Comparison of ENCODE assay signal across 6 cellular contexts in genomic region chr11:65523323-65523968, GRCh38. TPM values are rescaled to one million over a fixed set of nuclear protein-coding genes. Genes with fewer than 3 reads are reported as not detected.
DNase-seq lines count a peak whose midpoint lies in the region; ATAC-seq, FAIRE-seq and TF ChIP-seq lines count a peak whose summit lies in the region.
"Not testable (repeated sequence)": the region's sequence is repeated elsewhere in the genome, so short reads cannot be mapped to it uniquely, and the experiment has no call there.

No MANE protein-coding gene starts in this region.

- not testable (repeated sequence) for H4K20me1 ChIP-seq in OCI-LY1 (ENCODE audit: insufficient read depth, low read length)

- H3F3A ChIP-seq in OCI-LY1 (ENCODE audit: insufficient read depth, low read length): not testable (repeated sequence)

- FAIRE-seq in A549 (lab: Jason Lieb, UNC): not testable (repeated sequence)

- H3K4me3 Mint-ChIP-seq in activated T-cell treated with anti-CD3 and anti-CD28 coated beads, Interleukin-2, amount 50 U/mL, for 72 hours: peak overlapping the region; percentile 84 to 87
- peak overlapping the region; percentile 77 for H3K4me3 Mint-ChIP-seq in memory B cell

- TF ChIP-seq EP300 in A549 (IDR thresholded peaks at IDR 0.05): not testable (repeated sequence)

- H3K9me3 Mint-ChIP-seq in activated T-cell treated with anti-CD3 and anti-CD28 coated beads, Interleukin-2, amount 50 U/mL, for 72 hours; memory B cell: not testable (repeated sequence)

- H3K27me3 ChIP-seq in OCI-LY1 (ENCODE audit: insufficient read depth, low read length); duodenal mucosa (ENCODE audit: control insufficient read depth in 1 of 2, insufficient read depth in 2 of 2, low read length in 2 of 2): not testable (repeated sequence)

- H2AFZ ChIP-seq in OCI-LY1 (ENCODE audit: low read length): not testable (repeated sequence)

- CTCF ChIA-PET in A549 (lab: Yijun Ruan, JAX): interaction anchor here (2.5 to 5.0 kb wide), 2 partner anchors 18 to 48 kb away, joined by 8 to 33 read pairs; partner anchors contain the start of gene FAM89B

- not testable (repeated sequence) for H3K9me3 ChIP-seq in A549; OCI-LY1 (ENCODE audit: low read length); duodenal mucosa (ENCODE audit: control insufficient read depth in 1 of 2, low read length in 2 of 2)

- not testable (repeated sequence) for DNase-seq in A549 (ENCODE audit: low read depth in 1 of 2, low spot score in 1 of 2); activated T-cell treated with anti-CD3 and anti-CD28 coated beads, Interleukin-2, amount 50 U/mL, for 72 hours; memory B cell (ENCODE audit: low spot score in 2 of 2)
- DNase-seq in sciatic nerve (ENCODE audit: low spot score): peak; percentile 58

- H3K79me2 ChIP-seq in OCI-LY1 (ENCODE audit: insufficient read depth, low read length): not testable (repeated sequence)

- not testable (repeated sequence) for ATAC-seq in A549
- peak in 1 of 2 donors; percentile 3 for ATAC-seq in activated T-cell treated with anti-CD3 and anti-CD28 coated beads, Interleukin-2, amount 50 U/mL, for 72 hours (replicated peaks in 1 of 2)
- ATAC-seq in memory B cell (ENCODE audit: low read depth): peak; percentile 0
- ATAC-seq in sciatic nerve: peak; percentile 1

- TF ChIP-seq CTCF in A549 (IDR thresholded peaks at IDR 0.05); OCI-LY1 (IDR thresholded peaks at IDR 0.05; ENCODE audit: low read length): not testable (repeated sequence)

- POLR2A ChIA-PET in A549 (lab: Yijun Ruan, JAX): not testable (repeated sequence)

- intact Hi-C loops in sciatic nerve (cut with DNase I): not testable (repeated sequence)

- WGBS in A549 (ENCODE audit: missing lambda C conversion rate): 93% methylated on average over 13 of the region's 13 CpGs

- H3K9me2 ChIP-seq in OCI-LY1 (ENCODE audit: low read depth, low read length): not testable (repeated sequence)

- not testable (repeated sequence) for TF ChIP-seq RAD21 in A549 (conservative IDR thresholded peaks at IDR 0.05 in 1 of 2, IDR thresholded peaks at IDR 0.05 in 1 of 2)

- H3K4me1 ChIP-seq in A549 (peaks cover 18% of the 10 kb centered on the region), OCI-LY1 (ENCODE audit: insufficient read depth, low read length, severe bottlenecking) (peaks cover 28% of the 10 kb centered on the region), duodenal mucosa (ENCODE audit: control insufficient read depth in 1 of 2, insufficient read depth in 2 of 2, low read length in 2 of 2) (peaks cover 20 to 25% of the 10 kb centered on the region in 2 donors)

- peaks cover 52% of the 10 kb centered on the region for H3K4me1 Mint-ChIP-seq in activated T-cell treated with anti-CD3 and anti-CD28 coated beads, Interleukin-2, amount 50 U/mL, for 72 hours (ENCODE audit: low read depth)
- peaks cover 30% of the 10 kb centered on the region for H3K4me1 Mint-ChIP-seq in memory B cell

- not testable (repeated sequence) for H3K9ac ChIP-seq in OCI-LY1 (ENCODE audit: low read length)
- H3K9ac ChIP-seq in duodenal mucosa (ENCODE audit: low read depth in 1 of 2, low read length in 2 of 2): peak overlapping the region in 1 of 2 donors; percentile 50

- H3K36me3 ChIP-seq in OCI-LY1 (ENCODE audit: insufficient read depth, low read length): not testable (repeated sequence)
- peaks cover 0 to 14% of the 10 kb centered on the region in 2 donors for H3K36me3 ChIP-seq in duodenal mucosa (ENCODE audit: control insufficient read depth in 1 of 2, insufficient read depth in 2 of 2, low read length in 2 of 2)

- not testable (repeated sequence) for H3K27me3 Mint-ChIP-seq in activated T-cell treated with anti-CD3 and anti-CD28 coated beads, Interleukin-2, amount 50 U/mL, for 72 hours (ENCODE audit: low read depth); memory B cell

- H3K36me3 Mint-ChIP-seq in activated T-cell treated with anti-CD3 and anti-CD28 coated beads, Interleukin-2, amount 50 U/mL, for 72 hours (ENCODE audit: insufficient read depth in 2 of 2); memory B cell: not testable (repeated sequence)

- H3K27ac Mint-ChIP-seq in activated T-cell treated with anti-CD3 and anti-CD28 coated beads, Interleukin-2, amount 50 U/mL, for 72 hours: peak overlapping the region; percentile 82
- peak overlapping the region; percentile 78 for H3K27ac Mint-ChIP-seq in memory B cell

- TF ChIP-seq POLR2A in A549 (IDR thresholded peaks at IDR 0.05; ENCODE audit: low read length): not testable (repeated sequence)

- not testable (repeated sequence) for H3K27ac ChIP-seq in A549; OCI-LY1 (ENCODE audit: low read depth, low read length, poor library complexity, severe bottlenecking); duodenal mucosa (ENCODE audit: low read depth, low read length)

- not testable (repeated sequence) for H3K4me3 ChIP-seq in A549; OCI-LY1 (ENCODE audit: low read depth, low read length, poor library complexity, severe bottlenecking)
- H3K4me3 ChIP-seq in duodenal mucosa (ENCODE audit: low read depth in 1 of 2, low read length in 2 of 2): peak overlapping the region; percentile 10 to 15

- H3K4me2 ChIP-seq in A549 (peak overlapping the region; percentile 33; the same call in 1 of the 3 replicates), OCI-LY1 (ENCODE audit: low read length) (peak overlapping the region; percentile 5; the same call in 1 of the 2 replicates)

RNA-seq across cellular contexts. Expression of gene SCYL1, which starts 1.4 kb away (rescaled TPM):
- polyA plus RNA-seq in A549 (2011; rRNA removed) (30.8 and 33.6 TPM in 2 replicates), A549 (2017; fragmentation: RNase III; extraction: RNeasy Plus Mini Kit Qiagen cat#74134 plus additional on column Dnase treatment) (41.8 to 46.8 TPM (median 45.9 TPM) in 3 replicates)
- polyA plus RNA-seq in A549 (2012; cell fraction: cytosol; rRNA removed): 88.0 and 105 TPM in 2 replicates
- 125 and 152 TPM in 2 replicates for polyA plus RNA-seq in A549 (2012; cell fraction: nucleus; rRNA removed)
- polyA minus RNA-seq in A549 (2011; rRNA and poly(A)+ RNA removed): 39.1 and 43.6 TPM in 2 replicates
- 10 to 100 TPM; 77.9 to 83.4 TPM for total RNA-seq in activated T-cell treated with anti-CD3 and anti-CD28 coated beads, Interleukin-2, amount 50 U/mL, for 72 hours
- total RNA-seq in sciatic nerve: 64.0 TPM

RNA-seq across cellular contexts. Expression of gene MALAT1, which starts 24.6 kb away (rescaled TPM):
- 1,041 and 1,340 TPM in 2 replicates for polyA plus RNA-seq in A549 (2011; rRNA removed)
- polyA plus RNA-seq in A549 (2012; cell fraction: cytosol; rRNA removed): 24.8 and 29.0 TPM in 2 replicates
- 215 and 608 TPM in 2 replicates for polyA plus RNA-seq in A549 (2012; cell fraction: nucleus; rRNA removed)
- 167 to 203 TPM (median 188 TPM) in 3 replicates for polyA plus RNA-seq in A549 (2017; fragmentation: RNase III; extraction: RNeasy Plus Mini Kit Qiagen cat#74134 plus additional on column Dnase treatment)
- polyA minus RNA-seq in A549 (2011; rRNA and poly(A)+ RNA removed): 10,326 and 11,734 TPM in 2 replicates
- total RNA-seq in activated T-cell treated with anti-CD3 and anti-CD28 coated beads, Interleukin-2, amount 50 U/mL, for 72 hours: over 10,000 TPM in 1 of 2 donors, 1,000 to 10,000 TPM in 1; 8,391 to 13,279 TPM
- 14,857 TPM for total RNA-seq in sciatic nerve

RNA-seq across cellular contexts. Expression of gene LTBP3, which starts 34.7 kb away (rescaled TPM):
- polyA plus RNA-seq in A549 (2011; rRNA removed) (28.6 and 39.9 TPM in 2 replicates), A549 (2017; fragmentation: RNase III; extraction: RNeasy Plus Mini Kit Qiagen cat#74134 plus additional on column Dnase treatment) (107 to 134 TPM (median 123 TPM) in 3 replicates)
- 130 and 136 TPM in 2 replicates for polyA plus RNA-seq in A549 (2012; cell fraction: cytosol; rRNA removed)
- polyA plus RNA-seq in A549 (2012; cell fraction: nucleus; rRNA removed): 715 and 951 TPM in 2 replicates
- 25.4 and 44.5 TPM in 2 replicates for polyA minus RNA-seq in A549 (2011; rRNA and poly(A)+ RNA removed)
- 100 to 1,000 TPM; 106 TPM for total RNA-seq in activated T-cell treated with anti-CD3 and anti-CD28 coated beads, Interleukin-2, amount 50 U/mL, for 72 hours
- 306 TPM for total RNA-seq in sciatic nerve

RNA-seq across cellular contexts. Expression of gene ZNRD2, which starts 46.8 kb away (rescaled TPM):
- 28.2 and 32.3 TPM in 2 replicates for polyA plus RNA-seq in A549 (2011; rRNA removed)
- polyA plus RNA-seq in A549 (2012; cell fraction: cytosol; rRNA removed): 114 and 117 TPM in 2 replicates
- polyA plus RNA-seq in A549 (2012; cell fraction: nucleus; rRNA removed): 107 and 125 TPM in 2 replicates
- 66.1 to 68.2 TPM (median 68.1 TPM) in 3 replicates for polyA plus RNA-seq in A549 (2017; fragmentation: RNase III; extraction: RNeasy Plus Mini Kit Qiagen cat#74134 plus additional on column Dnase treatment)
- 8.1 and 14.2 TPM in 2 replicates for polyA minus RNA-seq in A549 (2011; rRNA and poly(A)+ RNA removed)
- 10 to 100 TPM; 23.5 to 25.1 TPM for total RNA-seq in activated T-cell treated with anti-CD3 and anti-CD28 coated beads, Interleukin-2, amount 50 U/mL, for 72 hours
- total RNA-seq in sciatic nerve: 23.7 TPM

RNA-seq across cellular contexts. Expression of gene FAM89B, which starts 48.9 kb away (rescaled TPM):
- 13.5 and 16.9 TPM in 2 replicates for polyA plus RNA-seq in A549 (2011; rRNA removed)
- 35.2 and 57.6 TPM in 2 replicates for polyA plus RNA-seq in A549 (2012; cell fraction: cytosol; rRNA removed)
- 51.4 and 59.1 TPM in 2 replicates for polyA plus RNA-seq in A549 (2012; cell fraction: nucleus; rRNA removed)
- 18.6 to 23.9 TPM (median 23.1 TPM) in 3 replicates for polyA plus RNA-seq in A549 (2017; fragmentation: RNase III; extraction: RNeasy Plus Mini Kit Qiagen cat#74134 plus additional on column Dnase treatment)
- polyA minus RNA-seq in A549 (2011; rRNA and poly(A)+ RNA removed): 8.3 and 16.3 TPM in 2 replicates
- 10 to 100 TPM; 21.4 to 26.7 TPM for total RNA-seq in activated T-cell treated with anti-CD3 and anti-CD28 coated beads, Interleukin-2, amount 50 U/mL, for 72 hours
- 44.1 TPM for total RNA-seq in sciatic nerve
